In the genomic region with DNA sequence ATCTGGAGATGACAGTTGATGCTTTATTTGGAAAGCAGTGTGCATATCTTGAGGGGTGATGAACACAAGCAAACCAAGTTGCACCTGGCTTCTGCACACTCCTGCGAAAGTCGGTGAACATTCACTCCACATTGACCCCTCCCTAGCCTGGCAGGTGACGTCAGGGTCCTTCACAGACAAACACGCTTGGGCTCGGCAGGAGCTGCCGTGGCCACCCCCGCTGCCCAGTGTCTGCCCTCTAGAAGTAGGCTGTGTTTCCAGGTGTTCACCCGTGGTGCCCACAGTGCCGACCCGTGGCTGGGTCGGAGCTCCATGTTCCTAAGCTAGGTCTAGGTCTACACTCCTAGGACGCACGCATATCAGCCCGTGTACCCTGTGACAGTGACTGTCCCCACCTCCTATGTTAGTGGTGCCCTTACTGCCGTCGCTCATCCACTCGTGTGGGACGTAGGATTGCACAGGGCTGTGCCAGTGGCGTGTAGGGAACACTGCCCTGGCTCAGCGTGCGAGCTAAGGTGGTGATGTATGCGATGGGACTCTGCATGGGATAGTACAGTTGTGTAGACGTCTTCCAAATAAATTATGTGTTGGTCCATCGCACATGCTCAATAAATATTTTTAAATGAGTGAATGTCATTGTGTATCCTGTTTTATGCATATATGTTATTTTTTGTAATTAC, we compare ENCODE assay signal across 1 cellular context.
A peak's percentile ranks its signal among the peaks of the same experiment; 100 is the strongest.
TF ChIP-seq lines count a peak whose summit lies in the region.

No MANE protein-coding gene starts in this region.

TF ChIP-seq in GM12878, 131 proteins besides CTCF, POLR2A, EP300 and RAD21:
- no peak for TF ChIP-seq ZZZ3 (IDR thresholded peaks at IDR 0.05; ENCODE audit: control insufficient read depth, insufficient read length, low read depth)
- TF ChIP-seq, protein P1, sequence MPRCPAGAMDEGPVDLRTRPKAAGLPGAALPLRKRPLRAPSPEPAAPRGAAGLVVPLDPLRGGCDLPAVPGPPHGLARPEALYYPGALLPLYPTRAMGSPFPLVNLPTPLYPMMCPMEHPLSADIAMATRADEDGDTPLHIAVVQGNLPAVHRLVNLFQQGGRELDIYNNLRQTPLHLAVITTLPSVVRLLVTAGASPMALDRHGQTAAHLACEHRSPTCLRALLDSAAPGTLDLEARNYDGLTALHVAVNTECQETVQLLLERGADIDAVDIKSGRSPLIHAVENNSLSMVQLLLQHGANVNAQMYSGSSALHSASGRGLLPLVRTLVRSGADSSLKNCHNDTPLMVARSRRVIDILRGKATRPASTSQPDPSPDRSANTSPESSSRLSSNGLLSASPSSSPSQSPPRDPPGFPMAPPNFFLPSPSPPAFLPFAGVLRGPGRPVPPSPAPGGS (IDR thresholded peaks at IDR 0.05; ENCODE audit: borderline replicate concordance, insufficient read depth, low read depth, low read length, poor library complexity, severe bottlenecking) = peak; percentile 52
- no peak for TF ChIP-seq POU2F2 (IDR thresholded peaks at IDR 0.05; ENCODE audit: borderline replicate concordance, low read depth, low read length)
